ENCODE assay signal across 8 cellular contexts in genomic region chr2:107760620-107761019, GRCh38.
"Had no signal": no experiment of that assay in that cellular context is flagged by ENCODE, and none has a peak within 500 bp of the region (broad histone marks: within the 10 kb centered on the region; RNA-seq: fewer than 3 reads in every experiment).

No MANE protein-coding gene starts in this region.

- H3K27ac ChIP-seq: KMS-11 had no signal

- H2AFZ ChIP-seq: GM23338 had no signal

- FAIRE-seq: H1, H54, HTR-8/SVneo had no signal

- DNase-seq: H9, HCEC 1CT, KBM-7 had no signal

- ATAC-seq: GM23338 had no signal

- H3K4me2 ChIP-seq: GM23338, KMS-11 had no signal

- H3K9ac ChIP-seq: KMS-11 had no signal

- H3K4me3 ChIP-seq: GM23338 had no signal
